8 cellular contexts compared by ENCODE assay signal in genomic region chr13:37058801-37059135, GRCh38. TPM values are rescaled to one million over a fixed set of nuclear protein-coding genes. Genes with fewer than 3 reads are reported as not detected.
A peak's percentile ranks its signal among the peaks of the same experiment; 100 is the strongest.
DNase-seq lines count a peak whose midpoint lies in the region; ATAC-seq and TF ChIP-seq lines count a peak whose summit lies in the region.

No MANE protein-coding gene starts in this region.

- H3K4me3 Mint-ChIP-seq in CD8-positive, alpha-beta T cell: peak overlapping the region; percentile 90
- peak overlapping the region; percentile 96 for H3K4me3 Mint-ChIP-seq in endothelial cell (ENCODE audit: unreplicated experiment)

- POLR2A ChIA-PET in CD8-positive, alpha-beta T cell (lab: Charles Lee): interaction anchor here (1.6 to 4.1 kb wide), 3 partner anchors 10 to 59 kb away, joined by 4 to 39 read pairs (median 5); partner anchors contain the start of genes ALG5 and EXOSC8

- peaks cover 24% of the 10 kb centered on the region for H3K4me1 ChIP-seq in CD8-positive, alpha-beta T cell (ENCODE audit: insufficient read depth, low read length)
- H3K4me1 ChIP-seq in muscle layer of duodenum (ENCODE audit: control insufficient read depth in 1 of 2, insufficient read depth in 2 of 2, low read length in 2 of 2): peaks cover 0 to 15% of the 10 kb centered on the region in 2 donors
- peaks cover 23% of the 10 kb centered on the region for H3K4me1 ChIP-seq in vagina

- H3K36me3 Mint-ChIP-seq in CD8-positive, alpha-beta T cell: peaks cover 33% of the 10 kb centered on the region
- H3K36me3 Mint-ChIP-seq in endothelial cell (ENCODE audit: low read depth, unreplicated experiment): peaks cover 8% of the 10 kb centered on the region

- H3K36me3 ChIP-seq in CD8-positive, alpha-beta T cell (ENCODE audit: insufficient read depth, low read length): no peaks in the 10 kb centered on the region
- H3K36me3 ChIP-seq in muscle layer of duodenum (ENCODE audit: control insufficient read depth in 1 of 2, insufficient read depth in 2 of 2, low read length in 2 of 2): no peaks in the 10 kb centered on the region
- no peaks in the 10 kb centered on the region for H3K36me3 ChIP-seq in vagina

- peak in 4 of 7 experiments; percentile 15 to 64 (median 48) for DNase-seq in CD8-positive, alpha-beta T cell
- DNase-seq in UCSD-AML1 (lab: John Stamatoyannopoulos, UW; ENCODE audit: unreplicated experiment) (peak; percentile 36), endothelial cell (ENCODE audit: low spot score) (peak; percentile 27), vagina (ENCODE audit: extremely low spot score in 2 of 2) (no peak), H4 (ENCODE audit: low spot score) (no peak)

- peak overlapping the region; percentile 96 for H3K27ac ChIP-seq in CD8-positive, alpha-beta T cell (ENCODE audit: low read depth, low read length)
- H3K27ac ChIP-seq in muscle layer of duodenum (ENCODE audit: low read length): peak overlapping the region; percentile 90
- peak overlapping the region; percentile 92 for H3K27ac ChIP-seq in vagina

- TF ChIP-seq CTCF in CD8-positive, alpha-beta T cell (IDR thresholded peaks at IDR 0.05): no peak
- TF ChIP-seq CTCF in endothelial cell (IDR thresholded peaks at IDR 0.05; ENCODE audit: unreplicated experiment) (no peak), vagina (IDR thresholded peaks at IDR 0.05) (no peak)

- ATAC-seq in CD8-positive, alpha-beta T cell: peak; percentile 36
- ATAC-seq in GM19351 (IDR thresholded peaks at IDR 0.05; ENCODE audit: unreplicated experiment): peak; percentile 26
- ATAC-seq in HG03342 (IDR thresholded peaks at IDR 0.05; ENCODE audit: unreplicated experiment): peak; percentile 15

- H3K9me3 ChIP-seq in CD8-positive, alpha-beta T cell (ENCODE audit: low read length): no peaks in the 10 kb centered on the region
- H3K9me3 ChIP-seq in muscle layer of duodenum (ENCODE audit: control insufficient read depth in 1 of 2, low read length in 2 of 2): no peaks in the 10 kb centered on the region
- no peaks in the 10 kb centered on the region for H3K9me3 ChIP-seq in vagina

- no peaks in the 10 kb centered on the region for H3K27me3 Mint-ChIP-seq in CD8-positive, alpha-beta T cell (ENCODE audit: low read depth)
- no peaks in the 10 kb centered on the region for H3K27me3 Mint-ChIP-seq in endothelial cell (ENCODE audit: unreplicated experiment)

- no peak for TF ChIP-seq POLR2A in vagina (IDR thresholded peaks at IDR 0.05)

- intact Hi-C loops in CD8-positive, alpha-beta T cell (cut with DNase I, micrococcal nuclease): loop anchor here (1.0 to 5.0 kb wide), 7 partner anchors 58 to 1980 kb away; partner anchors contain the start of genes NHLRC3 (in 2 of the 2), PROSER1 (in 2 of the 2), UFM1 (in 2 of the 2) and ALG5 (in 1 of the 2)
- intact Hi-C loops in vagina (cut with DNase I): no loop called here

- no peaks in the 10 kb centered on the region for H3K9me3 Mint-ChIP-seq in CD8-positive, alpha-beta T cell
- H3K9me3 Mint-ChIP-seq in endothelial cell (ENCODE audit: unreplicated experiment): no peaks in the 10 kb centered on the region

- peaks cover 51% of the 10 kb centered on the region for H3K4me1 Mint-ChIP-seq in CD8-positive, alpha-beta T cell (ENCODE audit: low read depth)
- peaks cover 11% of the 10 kb centered on the region for H3K4me1 Mint-ChIP-seq in endothelial cell (ENCODE audit: unreplicated experiment)

- peak overlapping the region; percentile 99 for H3K27ac Mint-ChIP-seq in CD8-positive, alpha-beta T cell
- peak overlapping the region; percentile 98 for H3K27ac Mint-ChIP-seq in endothelial cell (ENCODE audit: unreplicated experiment)

- CTCF ChIA-PET in CD8-positive, alpha-beta T cell (lab: Charles Lee): no interaction called here

- peak overlapping the region; percentile 96 for H3K4me3 ChIP-seq in CD8-positive, alpha-beta T cell (ENCODE audit: low read depth, low read length)
- H3K4me3 ChIP-seq in muscle layer of duodenum (ENCODE audit: low read depth in 1 of 2, low read length in 2 of 2) (peak overlapping the region; percentile 89 to 92), vagina (peak overlapping the region; percentile 92 to 99)

- H3K27me3 ChIP-seq in CD8-positive, alpha-beta T cell (ENCODE audit: insufficient read depth, low read length): no peaks in the 10 kb centered on the region
- H3K27me3 ChIP-seq in muscle layer of duodenum (ENCODE audit: low read depth, low read length) (no peaks in the 10 kb centered on the region), vagina (no peaks in the 10 kb centered on the region)

RNA-seq across cellular contexts. Expression of gene SUPT20H, which starts 0.7 kb away (rescaled TPM):
- 10 to 100 TPM; 53.0 to 55.0 TPM for total RNA-seq in CD8-positive, alpha-beta T cell
- total RNA-seq in endothelial cell (ENCODE audit: unreplicated experiment) (56.1 TPM), vagina (34.1 TPM)
- total RNA-seq in H4 (2014; rRNA removed; shearing (Covaris generic)): 23.8 and 24.5 TPM in 2 replicates

RNA-seq across cellular contexts. Expression of gene CSNK1A1L, which starts 46.7 kb away (rescaled TPM):
- not detected for total RNA-seq in CD8-positive, alpha-beta T cell
- total RNA-seq in endothelial cell (ENCODE audit: unreplicated experiment) (not detected), vagina (not detected)
- not detected in 2 replicates for total RNA-seq in H4 (2014; rRNA removed; shearing (Covaris generic))

RNA-seq across cellular contexts. Expression of gene EXOSC8, which starts 58.2 kb away (rescaled TPM):
- total RNA-seq in CD8-positive, alpha-beta T cell: 10 to 100 TPM; 41.4 to 43.7 TPM
- total RNA-seq in endothelial cell (ENCODE audit: unreplicated experiment): 38.1 TPM
- total RNA-seq in vagina: 26.3 TPM
- 55.9 and 60.1 TPM in 2 replicates for total RNA-seq in H4 (2014; rRNA removed; shearing (Covaris generic))

RNA-seq across cellular contexts. Expression of gene ALG5, which starts 59.6 kb away (rescaled TPM):
- total RNA-seq in CD8-positive, alpha-beta T cell: 10 to 100 TPM; 17.8 to 20.7 TPM
- total RNA-seq in endothelial cell (ENCODE audit: unreplicated experiment) (22.0 TPM), vagina (18.9 TPM)
- total RNA-seq in H4 (2014; rRNA removed; shearing (Covaris generic)): 21.5 and 28.2 TPM in 2 replicates

Comparison
In these comparisons a context has a peak if more than half of its experiments do, and no peak if none do; other contexts are left out.
1. DNase-seq: peak in CD8-positive, alpha-beta T cell (4 of 7), UCSD-AML1 (single experiment) and endothelial cell (single experiment); none in vagina (0 of 2) and H4 (single experiment).
2. Peak in every context shown above with its lines, with median percentiles within 50 percentile points of each other: ATAC-seq, H3K27ac ChIP-seq and H3K4me3 ChIP-seq.